Comparison of ENCODE assay signal across 9 cellular contexts in genomic region chr9:37984672-37985611, GRCh38.
DNase-seq lines count a peak whose midpoint lies in the region; ATAC-seq and TF ChIP-seq lines count a peak whose summit lies in the region.
"Had no signal": no experiment of that assay in that cellular context is flagged by ENCODE, and none has a peak within 500 bp of the region (broad histone marks: within the 10 kb centered on the region; RNA-seq: fewer than 3 reads in every experiment).

No MANE protein-coding gene starts in this region.

- peak overlapping the region in 1 of 2 donors; percentile 55 for H3K27ac Mint-ChIP-seq in effector memory CD8-positive, alpha-beta T cell

- no peaks in the 10 kb centered on the region for H3K27me3 ChIP-seq in vagina

- H3K27me3 Mint-ChIP-seq in effector memory CD8-positive, alpha-beta T cell = no peaks in the 10 kb centered on the region
- H3K27me3 Mint-ChIP-seq: stimulated activated memory B cell treated with anti-CD40 and anti-IgM and Interleukin-4, amounts not matched to agents 10 μg/mL and 1 μg/mL and 100 μg/mL, for 72 hours had no signal

- H3K4me1 Mint-ChIP-seq in effector memory CD8-positive, alpha-beta T cell (ENCODE audit: low read depth in 2 of 2) = peaks cover 0 to 2% of the 10 kb centered on the region in 2 donors
- H3K4me1 Mint-ChIP-seq: stimulated activated memory B cell treated with anti-CD40 and anti-IgM and Interleukin-4, amounts not matched to agents 10 μg/mL and 1 μg/mL and 100 μg/mL, for 72 hours had no signal

- no peaks in the 10 kb centered on the region for H3K9me3 Mint-ChIP-seq in effector memory CD8-positive, alpha-beta T cell
- H3K9me3 Mint-ChIP-seq: stimulated activated memory B cell treated with anti-CD40 and anti-IgM and Interleukin-4, amounts not matched to agents 10 μg/mL and 1 μg/mL and 100 μg/mL, for 72 hours had no signal

- H3K4me3 Mint-ChIP-seq in effector memory CD8-positive, alpha-beta T cell = no peak overlapping the region
- H3K4me3 Mint-ChIP-seq: stimulated activated memory B cell treated with anti-CD40 and anti-IgM and Interleukin-4, amounts not matched to agents 10 μg/mL and 1 μg/mL and 100 μg/mL, for 72 hours had no signal

- H3K4me3 ChIP-seq in cardiac fibroblast (replicated peaks in 1 of 2; ENCODE audit: low read depth in 2 of 2, low read length in 2 of 2) (no peak overlapping the region), vagina (no peak overlapping the region)

- intact Hi-C loops in vagina (cut with DNase I) = no loop called here

- ATAC-seq in effector memory CD8-positive, alpha-beta T cell (replicated peaks) = no peak
- no peak for ATAC-seq in GM21619 (IDR thresholded peaks at IDR 0.05; ENCODE audit: unreplicated experiment)
- ATAC-seq in GM21423 (IDR thresholded peaks at IDR 0.05; ENCODE audit: unreplicated experiment) = no peak
- ATAC-seq: stimulated activated memory B cell treated with anti-CD40 and anti-IgM and Interleukin-4, amounts not matched to agents 10 μg/mL and 1 μg/mL and 100 μg/mL, for 72 hours had no signal

- no peak for TF ChIP-seq POLR2A in vagina (IDR thresholded peaks at IDR 0.05)

- DNase-seq in GM03348 (ENCODE audit: low spot score) (peak; percentile 91), NCI-H2171 (lab: John Stamatoyannopoulos, UW) (peak; percentile 37), cardiac fibroblast (ENCODE audit: low read depth in 2 of 2) (peak; percentile 73 to 77), lung microvascular endothelial cell (ENCODE audit: low read depth in 2 of 2) (peak; percentile 70 to 78), vagina (ENCODE audit: extremely low spot score in 2 of 2) (no peak)
- DNase-seq in effector memory CD8-positive, alpha-beta T cell = no peak

- no peaks in the 10 kb centered on the region for H3K9me3 ChIP-seq in vagina

- no peak overlapping the region for H3K27ac ChIP-seq in vagina

- no peaks in the 10 kb centered on the region for H3K36me3 Mint-ChIP-seq in effector memory CD8-positive, alpha-beta T cell (ENCODE audit: insufficient read depth)
- H3K36me3 Mint-ChIP-seq: stimulated activated memory B cell treated with anti-CD40 and anti-IgM and Interleukin-4, amounts not matched to agents 10 μg/mL and 1 μg/mL and 100 μg/mL, for 72 hours had no signal

- H3K36me3 ChIP-seq in vagina = no peaks in the 10 kb centered on the region

- TF ChIP-seq CTCF in cardiac fibroblast (IDR thresholded peaks at IDR 0.05; ENCODE audit: low read depth, low read length) = no peak
- no peak for TF ChIP-seq CTCF in vagina (IDR thresholded peaks at IDR 0.05)

- H3K4me1 ChIP-seq in vagina = peaks cover 13% of the 10 kb centered on the region

Comparison
In these comparisons a context has a peak if more than half of its experiments do, and no peak if none do; other contexts are left out.
1. DNase-seq: peak in GM03348 (single experiment), NCI-H2171 (single experiment), cardiac fibroblast (2 of 2) and lung microvascular endothelial cell (2 of 2); none in effector memory CD8-positive, alpha-beta T cell (0 of 3) and vagina (0 of 2).